In the genomic region with DNA sequence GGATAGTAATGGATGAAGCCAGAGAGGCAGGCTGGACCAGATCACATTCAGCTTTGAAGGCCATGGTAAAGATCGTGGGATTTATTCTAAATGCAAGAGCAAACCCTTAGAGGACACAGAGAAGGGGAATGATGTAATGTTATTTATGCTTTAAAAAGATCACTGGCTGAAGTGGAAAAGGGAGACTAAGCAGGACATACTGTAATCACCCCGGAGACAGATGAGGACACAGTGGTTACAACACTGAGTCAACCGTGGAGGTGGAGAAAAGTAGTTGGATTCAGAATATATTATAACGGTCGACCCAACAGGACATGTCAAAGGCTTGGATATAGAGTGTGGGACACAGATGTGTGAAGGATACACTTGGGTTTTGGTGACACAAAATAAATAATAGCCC, we compare ENCODE assay signal across 28 cellular contexts. TPM values are rescaled to one million over a fixed set of nuclear protein-coding genes. Genes with fewer than 3 reads are reported as not detected.
A peak's percentile ranks its signal among the peaks of the same experiment; 100 is the strongest.
DNase-seq lines count a peak whose midpoint lies in the region; ATAC-seq and TF ChIP-seq lines count a peak whose summit lies in the region.
"Had no signal": no experiment of that assay in that cellular context is flagged by ENCODE, and none has a peak within 500 bp of the region (broad histone marks: within the 10 kb centered on the region; RNA-seq: fewer than 3 reads in every experiment).

No MANE protein-coding gene starts in this region.

- H3K4me1 ChIP-seq in hepatocyte (ENCODE audit: insufficient read depth) (peaks cover 12% of the 10 kb centered on the region), foreskin keratinocyte (no peaks in the 10 kb centered on the region)

- WGBS in hepatocyte (ENCODE audit: low lambda C conversion rate, missing lambda C conversion rate) = 83% methylated on average over 5 of the region's 5 CpGs

- no peaks in the 10 kb centered on the region for H3K27me3 ChIP-seq in hepatocyte
- no peaks in the 10 kb centered on the region for H3K27me3 ChIP-seq in foreskin keratinocyte
- H3K27me3 ChIP-seq: ovary, tibial nerve had no signal

- no peak overlapping the region for H2AFZ ChIP-seq in hepatocyte

- peaks cover 11% of the 10 kb centered on the region for H3K79me2 ChIP-seq in hepatocyte

- no peak for TF ChIP-seq CTCF in fibroblast of mammary gland (conservative IDR thresholded peaks at IDR 0.05; ENCODE audit: control insufficient read depth, insufficient read depth, low read depth, low read length)
- no peak for TF ChIP-seq CTCF in hepatocyte (IDR thresholded peaks at IDR 0.05; ENCODE audit: poor library complexity)
- TF ChIP-seq CTCF in foreskin keratinocyte (conservative IDR thresholded peaks at IDR 0.05) = no peak

- H3K9me2 ChIP-seq in hepatocyte (replicated peaks; ENCODE audit: insufficient read depth) = no peaks in the 10 kb centered on the region

- no peak for ATAC-seq in HG02571 (IDR thresholded peaks at IDR 0.05; ENCODE audit: unreplicated experiment)
- ATAC-seq in foreskin keratinocyte = no peak
- ATAC-seq: HCT116; HepG2; PC-3; stimulated activated naive CD8-positive, alpha-beta T cell treated with anti-CD3 and anti-CD28 coated beads, Interleukin-15, amount 100 ng/mL, for 72 hours had no signal

- H4K20me1 ChIP-seq in hepatocyte (ENCODE audit: insufficient read depth, poor library complexity, severe bottlenecking) = no peaks in the 10 kb centered on the region

- H3K27ac ChIP-seq in hepatocyte (no peak overlapping the region), foreskin keratinocyte (no peak overlapping the region)

- H3K4me3 ChIP-seq in fibroblast of mammary gland (ENCODE audit: control insufficient read depth, low read depth, low read length) (no peak overlapping the region), hepatocyte (no peak overlapping the region), skeletal muscle cell (ENCODE audit: low read depth, low read length) (no peak overlapping the region)
- H3K4me3 ChIP-seq: ovary, tibial nerve had no signal

- H3K4me2 ChIP-seq in hepatocyte = no peak overlapping the region

- no peaks in the 10 kb centered on the region for H3K9me3 ChIP-seq in hepatocyte (ENCODE audit: low read depth)
- H3K9me3 ChIP-seq: ovary, tibial nerve had no signal

- no peaks in the 10 kb centered on the region for H3K36me3 ChIP-seq in hepatocyte (replicated peaks; ENCODE audit: insufficient read depth, low read depth)
- H3K36me3 ChIP-seq: ovary had no signal

- peak; percentile 11 for DNase-seq in AG08395 (ENCODE audit: low spot score)
- peak; percentile 51 for DNase-seq in fibroblast of mammary gland (ENCODE audit: low read depth)
- peak; percentile 9 for DNase-seq in hepatocyte (ENCODE audit: low spot score)
- DNase-seq in skeletal muscle cell (ENCODE audit: low read depth) = peak; percentile 8
- DNase-seq in NCI-H69 (lab: John Stamatoyannopoulos, UW) = no peak
- no peak for DNase-seq in foreskin keratinocyte
- no peak for DNase-seq in effector CD4-positive, alpha-beta T cell
- DNase-seq: activated CD4-positive, alpha-beta memory T cell treated with anti-CD3 and anti-CD28 coated beads for 36 hours; activated CD4-positive, CD25-positive, alpha-beta regulatory T cell treated with anti-CD3 and anti-CD28 coated beads, Interleukin-2, amount 50 U/mL, for 72 hours; activated naive CD4-positive, alpha-beta T cell treated with anti-CD3 and anti-CD28 coated beads, Interleukin-2, amount 50 U/mL, for 16 hours; AML-193; amygdala; CD4-positive, alpha-beta T cell; effector CD8-positive, alpha-beta T cell; NCI-H1417; NCI-H2029; NCI-H524 treated with DMSO at 0.1 percent for 48 hours; nephron progenitor cell; ovary; PC-3; retina; stimulated activated CD8-positive, alpha-beta memory T cell treated with anti-CD3 and anti-CD28 coated beads, Interleukin-4, amount 100 ng/mL, for 48 hours; stimulated activated naive CD8-positive, alpha-beta T cell treated with anti-CD3 and anti-CD28 coated beads, Interleukin-15, amount 100 ng/mL, for 72 hours; T-helper 2 cell had no signal

RNA-seq across cellular contexts. Expression of a gene that starts 38.5 kb away (rescaled TPM):
- total RNA-seq in hepatocyte (38.0 and 41.9 TPM in 2 replicates), foreskin keratinocyte (1.7 and 2.3 TPM in 2 replicates)
- polyA plus RNA-seq in hepatocyte (17.5 and 25.0 TPM in 2 replicates), foreskin keratinocyte (0.36 TPM in 2 replicates)

Comparison
In these comparisons a context has a peak if more than half of its experiments do, and no peak if none do; other contexts are left out.
1. DNase-seq: peak in AG08395 (single experiment), fibroblast of mammary gland (single experiment), hepatocyte (single experiment) and skeletal muscle cell (single experiment); none in NCI-H69 (single experiment), foreskin keratinocyte (0 of 2) and effector CD4-positive, alpha-beta T cell (single experiment).
2. RNA of a gene that starts 38.5 kb away (total RNA-seq): 38.0 to 41.9 TPM in hepatocyte; 1.7 to 2.3 TPM in foreskin keratinocyte; every median in the first group is over 10 times any median in the second.